8 cellular contexts compared by ENCODE assay signal in genomic region chr10:87093461-87094372, GRCh38. TPM values are rescaled to one million over a fixed set of nuclear protein-coding genes. Genes with fewer than 3 reads are reported as not detected.
DNase-seq lines count a peak whose midpoint lies in the region; ATAC-seq, FAIRE-seq and TF ChIP-seq lines count a peak whose summit lies in the region.

No MANE protein-coding gene starts in this region.

- no peaks in the 10 kb centered on the region for H3K9me3 Mint-ChIP-seq in activated naive CD4-positive, alpha-beta T cell treated with anti-CD3 and anti-CD28 coated beads, Interleukin-2, amount 50 U/mL, for 72 hours

- peak; percentile 33 for ATAC-seq in HG03342 (IDR thresholded peaks at IDR 0.05; ENCODE audit: unreplicated experiment)
- peak; percentile 33 to 36 for ATAC-seq in activated naive CD4-positive, alpha-beta T cell treated with anti-CD3 and anti-CD28 coated beads, Interleukin-2, amount 50 U/mL, for 72 hours
- ATAC-seq in Right ventricle myocardium inferior, result peak; percentile 23
- ATAC-seq in pancreas, result peak; percentile 32 to 45 (median 37)

- H3K36me3 ChIP-seq in BLaER1 (peaks cover 23% of the 10 kb centered on the region), SJSA1 (peaks cover 35% of the 10 kb centered on the region), pancreas (no peaks in the 10 kb centered on the region), thyroid gland (no peaks in the 10 kb centered on the region)

- peak overlapping the region; percentile 85 for H3K4me3 ChIP-seq in BLaER1
- peak overlapping the region; percentile 93 for H3K4me3 ChIP-seq in SJSA1
- peak overlapping the region; percentile 53 to 88 (median 74) for H3K4me3 ChIP-seq in pancreas
- H3K4me3 ChIP-seq in thyroid gland (replicated peaks in 1 of 3), result peak overlapping the region; percentile 56 to 63 (median 60)

- peaks cover 18 to 39% of the 10 kb centered on the region in 2 donors for H3K36me3 Mint-ChIP-seq in activated naive CD4-positive, alpha-beta T cell treated with anti-CD3 and anti-CD28 coated beads, Interleukin-2, amount 50 U/mL, for 72 hours

- peak overlapping the region; percentile 95 to 97 for H3K27ac Mint-ChIP-seq in activated naive CD4-positive, alpha-beta T cell treated with anti-CD3 and anti-CD28 coated beads, Interleukin-2, amount 50 U/mL, for 72 hours

- DNase-seq in SJSA1 (ENCODE audit: low read depth in 1 of 2, low spot score in 2 of 2) (peak; percentile 48 to 65), Right ventricle myocardium inferior (ENCODE audit: missing footprints) (peak; percentile 85), pancreas (peak; percentile 68 to 88 (median 76)), thyroid gland (peak; percentile 82 to 83)
- DNase-seq in activated naive CD4-positive, alpha-beta T cell treated with anti-CD3 and anti-CD28 coated beads, Interleukin-2, amount 50 U/mL, for 72 hours (ENCODE audit: low spot score in 2 of 2), result peak; percentile 71 to 81

- peaks cover 49% of the 10 kb centered on the region for H3K4me1 ChIP-seq in BLaER1
- peaks cover 7% of the 10 kb centered on the region for H3K4me1 ChIP-seq in SJSA1 (replicated peaks)
- peaks cover 10 to 37% (median 26%) of the 10 kb centered on the region in 3 donors for H3K4me1 ChIP-seq in pancreas
- H3K4me1 ChIP-seq in thyroid gland, result peaks cover 35 to 43% of the 10 kb centered on the region in 2 donors

- peak overlapping the region; percentile 99 for H3K4me2 ChIP-seq in BLaER1

- peak overlapping the region; percentile 95 for H3K27ac ChIP-seq in BLaER1
- peak overlapping the region; percentile 89 for H3K27ac ChIP-seq in SJSA1
- peak overlapping the region; percentile 84 to 95 (median 95) for H3K27ac ChIP-seq in pancreas
- H3K27ac ChIP-seq in thyroid gland, result peak overlapping the region; percentile 87 to 98 (median 87)

- TF ChIP-seq CTCF in pancreas (IDR thresholded peaks at IDR 0.05) (no peak), thyroid gland (IDR thresholded peaks at IDR 0.05) (no peak)

- 0 to 1% methylated on average over 38 to 41 of the region's 41 CpGs for WGBS in pancreas, 2 donors
- WGBS in thyroid gland, 2 donors, result 2 to 3% methylated on average over 15 to 16 of the region's 41 CpGs

- intact Hi-C loops in Right ventricle myocardium inferior (cut with DNase I), result loop anchor here (2.0 to 5.0 kb wide), 3 partner anchors 41 to 156 kb away; no protein-coding TSS in a partner anchor
- intact Hi-C loops in pancreas (cut with DNase I), result no loop called here
- intact Hi-C loops in thyroid gland (cut with DNase I), result loop anchor here (10.0 kb wide), 1 partner anchor 129 kb away; the partner anchor contains the start of gene ADIRF

- no peak for FAIRE-seq in pancreas (lab: Jason Lieb, UNC)

- peak; percentile 44 for TF ChIP-seq POLR2A in GM19099 (IDR thresholded peaks at IDR 0.05; ENCODE audit: extremely low read depth, insufficient read length, low read depth)
- peak in 1 of 2 donors; percentile 49 for TF ChIP-seq POLR2A in thyroid gland (IDR thresholded peaks at IDR 0.05)

- H3K27me3 ChIP-seq in BLaER1, result no peaks in the 10 kb centered on the region
- H3K27me3 ChIP-seq in SJSA1 (replicated peaks), result no peaks in the 10 kb centered on the region
- H3K27me3 ChIP-seq in pancreas, result no peaks in the 10 kb centered on the region
- no peaks in the 10 kb centered on the region for H3K27me3 ChIP-seq in thyroid gland

- peaks cover 53% of the 10 kb centered on the region for H4K20me1 ChIP-seq in BLaER1

- H3K9ac ChIP-seq in BLaER1, result peak overlapping the region; percentile 94

- H3K9me3 ChIP-seq in BLaER1 (peaks cover 2% of the 10 kb centered on the region; the same call in 1 of the 2 replicates), SJSA1 (replicated peaks) (no peaks in the 10 kb centered on the region), pancreas (no peaks in the 10 kb centered on the region), thyroid gland (no peaks in the 10 kb centered on the region)

RNA-seq across cellular contexts. Expression of gene GLUD1, which starts 0.9 kb away (rescaled TPM):
- 176 and 177 TPM in 2 replicates for total RNA-seq in SJSA1 (2014; rRNA removed; shearing (Covaris generic))
- total RNA-seq in activated naive CD4-positive, alpha-beta T cell treated with anti-CD3 and anti-CD28 coated beads, Interleukin-2, amount 50 U/mL, for 72 hours, result 100 to 1,000 TPM; 116 to 173 TPM
- total RNA-seq in Right ventricle myocardium inferior (104 TPM), pancreas (10 to 100 TPM; 32.1 to 62.0 (median 47.9) TPM), thyroid gland (100 to 1,000 TPM; 154 to 199 (median 157) TPM)
- polyA plus RNA-seq in pancreas, result 10 to 100 TPM; 24.1 to 40.7 TPM

RNA-seq across cellular contexts. Expression of gene SHLD2, which starts 1.3 kb away (rescaled TPM):
- 40.3 and 46.2 TPM in 2 replicates for total RNA-seq in SJSA1 (2014; rRNA removed; shearing (Covaris generic))
- total RNA-seq in activated naive CD4-positive, alpha-beta T cell treated with anti-CD3 and anti-CD28 coated beads, Interleukin-2, amount 50 U/mL, for 72 hours, result 10 to 100 TPM; 24.5 to 30.5 TPM
- total RNA-seq in Right ventricle myocardium inferior, result 13.5 TPM
- total RNA-seq in pancreas, result 10 to 100 TPM in 4 of 6 donors, 1 to 10 TPM in 2; 8.0 to 15.7 (median 10.7) TPM
- polyA plus RNA-seq in pancreas, result 10 to 100 TPM in 1 of 2 donors, 1 to 10 TPM in 1; 8.6 to 11.8 TPM
- total RNA-seq in thyroid gland, result 10 to 100 TPM; 60.8 to 71.9 (median 63.6) TPM

Comparison
In these comparisons a context has a peak if more than half of its experiments do, and no peak if none do; other contexts are left out.
1. Peak in every context shown above with its lines: DNase-seq, ATAC-seq, H3K4me3 ChIP-seq and H3K27ac ChIP-seq.
2. intact Hi-C loops: an anchor here in Right ventricle myocardium inferior (2.0 to 5.0 kb wide) and thyroid gland (10.0 kb wide); none called in pancreas.